19 cellular contexts compared by ENCODE assay signal in the genomic region with DNA sequence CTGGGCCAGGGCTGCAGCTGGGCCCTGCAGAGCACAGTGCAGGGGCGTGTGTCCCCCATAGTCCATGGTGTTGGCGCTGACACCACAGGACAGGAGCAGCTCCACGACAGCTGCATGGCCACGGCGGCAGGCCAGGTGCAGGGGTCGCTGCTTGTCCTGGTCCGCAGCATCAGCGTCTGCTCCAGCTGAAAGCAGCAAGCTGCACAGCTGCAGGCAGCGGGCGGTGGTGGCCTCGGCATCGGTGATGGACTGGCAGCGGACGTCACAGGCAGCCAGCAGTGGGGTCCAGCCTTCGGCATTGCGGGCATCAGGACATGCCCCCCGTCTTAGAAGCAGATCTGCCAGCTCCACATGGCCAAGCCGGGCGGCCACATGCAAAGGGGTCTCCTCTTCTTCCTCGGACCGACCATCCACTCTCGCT. TPM values are rescaled to one million over a fixed set of nuclear protein-coding genes. Genes with fewer than 3 reads are reported as not detected.
DNase-seq lines count a peak whose midpoint lies in the region; FAIRE-seq and TF ChIP-seq lines count a peak whose summit lies in the region.
"Had no signal": no experiment of that assay in that cellular context is flagged by ENCODE, and none has a peak within 500 bp of the region (broad histone marks: within the 10 kb centered on the region; RNA-seq: fewer than 3 reads in every experiment).

No MANE protein-coding gene starts in this region.

- no peak overlapping the region for H3K4ac ChIP-seq in neuronal stem cell (ENCODE audit: low read length)

- no peaks in the 10 kb centered on the region for H3K36me3 Mint-ChIP-seq in chondrocyte (ENCODE audit: low read depth)
- H3K36me3 Mint-ChIP-seq: activated naive CD8-positive, alpha-beta T cell treated with anti-CD3 and anti-CD28 coated beads, Interleukin-2, amount 10 ng/mL, durations not matched to agents 7 days and 5 days; neural progenitor cell; stimulated activated naive B cell treated with anti-CD40 and anti-IgM and Interleukin-4, amounts not matched to agents 10 μg/mL and 1 μg/mL and 100 μg/mL, for 72 hours had no signal

- H2AFZ ChIP-seq in neuronal stem cell (ENCODE audit: low read length) = no peak overlapping the region
- H2AFZ ChIP-seq: neural progenitor cell had no signal

- no peak overlapping the region for H2AK5ac ChIP-seq in neuronal stem cell (ENCODE audit: low read depth, low read length)

- peak overlapping the region; percentile 68 for H3K23ac ChIP-seq in neuronal stem cell (ENCODE audit: low read depth, low read length, poor library complexity)

- H3K79me1 ChIP-seq in neuronal stem cell (ENCODE audit: low read depth, low read length) = no peaks in the 10 kb centered on the region

- peaks cover 37% of the 10 kb centered on the region for H3K27me3 Mint-ChIP-seq in chondrocyte (ENCODE audit: low read depth)

- no peak overlapping the region for H3K4me3 Mint-ChIP-seq in chondrocyte (ENCODE audit: unreplicated experiment)
- H3K4me3 Mint-ChIP-seq: activated CD4-positive, alpha-beta T cell treated with anti-CD3 and anti-CD28 coated beads, Interleukin-2, amount 10 ng/mL, durations not matched to agents 24 days and 14 days; activated naive CD8-positive, alpha-beta T cell treated with anti-CD3 and anti-CD28 coated beads, Interleukin-2, amount 10 ng/mL, durations not matched to agents 7 days and 5 days; neural progenitor cell; stimulated activated naive B cell treated with anti-CD40 and anti-IgM and Interleukin-4, amounts not matched to agents 10 μg/mL and 1 μg/mL and 100 μg/mL, for 72 hours had no signal

- no peak overlapping the region for H2BK12ac ChIP-seq in neuronal stem cell (ENCODE audit: low read length)

- H3K14ac ChIP-seq in neuronal stem cell (ENCODE audit: low read length) = peak overlapping the region; percentile 90

- no peak overlapping the region for H2BK120ac ChIP-seq in neuronal stem cell (ENCODE audit: low read depth, low read length)

- H2BK15ac ChIP-seq in neuronal stem cell (ENCODE audit: low read length) = peak overlapping the region; percentile 72

- no peak overlapping the region for H3K4me2 ChIP-seq in neuronal stem cell (ENCODE audit: insufficient read depth, low read length, poor library complexity, severe bottlenecking)
- H3K4me2 ChIP-seq: neural progenitor cell had no signal

- no peak overlapping the region for H4K91ac ChIP-seq in neuronal stem cell (ENCODE audit: low read depth, low read length, poor library complexity)

- peak; percentile 38 for DNase-seq in H7
- DNase-seq in chondrocyte (ENCODE audit: low spot score) = peak; percentile 92
- no peak for DNase-seq in neuronal stem cell (ENCODE audit: low spot score)
- no peak for DNase-seq in DMS53 treated with DMSO at 0.1 percent for 48 hours (lab: John Stamatoyannopoulos, UW; ENCODE audit: unreplicated experiment)
- DNase-seq in frontal cortex (ENCODE audit: low spot score in 2 of 2) = no peak
- DNase-seq in NCI-H2029 treated with DMSO at 0.1 percent for 48 hours (lab: John Stamatoyannopoulos, UW) = no peak
- DNase-seq: activated CD4-positive, alpha-beta T cell treated with anti-CD3 and anti-CD28 coated beads, Interleukin-2, amount 10 ng/mL, durations not matched to agents 24 days and 14 days; activated naive CD8-positive, alpha-beta T cell treated with anti-CD3 and anti-CD28 coated beads, Interleukin-2, amount 10 ng/mL, durations not matched to agents 7 days and 5 days; foreskin fibroblast; NCI-H1105; NCI-H446 treated with DMSO at 0.1 percent for 48 hours; stimulated activated naive B cell treated with anti-CD40 and anti-IgM and Interleukin-4, amounts not matched to agents 10 μg/mL and 1 μg/mL and 100 μg/mL, for 72 hours; T-helper 1 cell had no signal

- peak overlapping the region; percentile 40 for H3K18ac ChIP-seq in neuronal stem cell (ENCODE audit: low read length)

- H3K9me3 Mint-ChIP-seq in chondrocyte (ENCODE audit: low read depth) = no peaks in the 10 kb centered on the region
- H3K9me3 Mint-ChIP-seq: activated CD4-positive, alpha-beta T cell treated with anti-CD3 and anti-CD28 coated beads, Interleukin-2, amount 10 ng/mL, durations not matched to agents 24 days and 14 days; activated naive CD8-positive, alpha-beta T cell treated with anti-CD3 and anti-CD28 coated beads, Interleukin-2, amount 10 ng/mL, durations not matched to agents 7 days and 5 days; stimulated activated naive B cell treated with anti-CD40 and anti-IgM and Interleukin-4, amounts not matched to agents 10 μg/mL and 1 μg/mL and 100 μg/mL, for 72 hours had no signal

- H3K4me1 Mint-ChIP-seq in chondrocyte (ENCODE audit: low read depth) = no peaks in the 10 kb centered on the region
- H3K4me1 Mint-ChIP-seq: activated CD4-positive, alpha-beta T cell treated with anti-CD3 and anti-CD28 coated beads, Interleukin-2, amount 10 ng/mL, durations not matched to agents 24 days and 14 days; activated naive CD8-positive, alpha-beta T cell treated with anti-CD3 and anti-CD28 coated beads, Interleukin-2, amount 10 ng/mL, durations not matched to agents 7 days and 5 days; neural progenitor cell; stimulated activated naive B cell treated with anti-CD40 and anti-IgM and Interleukin-4, amounts not matched to agents 10 μg/mL and 1 μg/mL and 100 μg/mL, for 72 hours had no signal

- no peak overlapping the region for H3K27ac Mint-ChIP-seq in chondrocyte (ENCODE audit: unreplicated experiment)
- H3K27ac Mint-ChIP-seq: activated CD4-positive, alpha-beta T cell treated with anti-CD3 and anti-CD28 coated beads, Interleukin-2, amount 10 ng/mL, durations not matched to agents 24 days and 14 days; activated naive CD8-positive, alpha-beta T cell treated with anti-CD3 and anti-CD28 coated beads, Interleukin-2, amount 10 ng/mL, durations not matched to agents 7 days and 5 days; neural progenitor cell; stimulated activated naive B cell treated with anti-CD40 and anti-IgM and Interleukin-4, amounts not matched to agents 10 μg/mL and 1 μg/mL and 100 μg/mL, for 72 hours had no signal

- H3K9me3 ChIP-seq in neuronal stem cell (replicated peaks in 1 of 2; ENCODE audit: control insufficient read depth in 2 of 2, insufficient read depth in 1 of 2, low read depth in 1 of 2, low read length in 2 of 2) = no peaks in the 10 kb centered on the region
- H3K9me3 ChIP-seq: psoas muscle had no signal

- H3K27me3 ChIP-seq in H7 (ENCODE audit: control insufficient read depth, insufficient read depth, low read length) (peaks cover 2% of the 10 kb centered on the region), neuronal stem cell (ENCODE audit: control insufficient read depth in 3 of 3, insufficient read depth in 3 of 3, low read depth in 1 of 3, low read length in 3 of 3) (peaks cover 0 to 45% (median 6%) of the 10 kb centered on the region in 3 experiments)

- H3K9ac ChIP-seq in neuronal stem cell (ENCODE audit: low read depth, low read length, poor library complexity) = peak overlapping the region; percentile 38
- H3K9ac ChIP-seq: neural progenitor cell had no signal

- WGBS in neuronal stem cell (ENCODE audit: extremely low coverage in 2 of 2, insufficient read length in 2 of 2, insufficient replicate concordance in 1 of 2), 2 donors = no CpG with 5 or more reads among the region's 22 CpGs

- no peak overlapping the region for H4K8ac ChIP-seq in neuronal stem cell (ENCODE audit: low read depth, low read length)

- H3K4me1 ChIP-seq in neuronal stem cell (ENCODE audit: control insufficient read depth in 2 of 2, insufficient read depth in 1 of 2, low read depth in 1 of 2, low read length in 2 of 2) = peaks cover 0 to 3% of the 10 kb centered on the region in 2 donors
- H3K4me1 ChIP-seq: neural progenitor cell had no signal

- H3K27ac ChIP-seq in neuronal stem cell (replicated peaks; ENCODE audit: low read length) = no peak overlapping the region
- H3K27ac ChIP-seq: neural progenitor cell had no signal

- no peaks in the 10 kb centered on the region for H3K36me3 ChIP-seq in H7 (replicated peaks; ENCODE audit: control insufficient read depth, insufficient read depth, low read length)
- H3K36me3 ChIP-seq in neuronal stem cell (replicated peaks in 1 of 2; ENCODE audit: control insufficient read depth in 2 of 2, insufficient read depth in 2 of 2, low read length in 2 of 2) = no peaks in the 10 kb centered on the region
- H3K36me3 ChIP-seq: neural progenitor cell had no signal

- H3K4me3 ChIP-seq in H7 (ENCODE audit: insufficient read depth, low read depth, low read length) = no peak overlapping the region
- no peak overlapping the region for H3K4me3 ChIP-seq in neuronal stem cell (ENCODE audit: low read length in 2 of 2)
- H3K4me3 ChIP-seq: lung, neural progenitor cell, psoas muscle had no signal

- FAIRE-seq in frontal cortex (lab: Jason Lieb, UNC) = no peak
- FAIRE-seq: GM18507 had no signal

- no peak overlapping the region for H2BK5ac ChIP-seq in neuronal stem cell (ENCODE audit: low read length)

- TF ChIP-seq CTCF in chondrocyte (IDR thresholded peaks at IDR 0.05) = no peak

RNA-seq across cellular contexts. Expression of a gene that starts 6.0 kb away (rescaled TPM):
- not detected in 2 replicates for total RNA-seq in H7 (2014; rRNA removed; shearing (Covaris generic))
- total RNA-seq in chondrocyte = not detected in 3 replicates
- polyA plus RNA-seq in neuronal stem cell (2013, experiment 1 of 2) = not detected
- polyA plus RNA-seq in neuronal stem cell (2013, experiment 2 of 2) = not detected
- total RNA-seq in frontal cortex = not detected
- total RNA-seq: activated CD4-positive, alpha-beta T cell treated with anti-CD3 and anti-CD28 coated beads, Interleukin-2, amount 10 ng/mL, durations not matched to agents 24 days and 14 days; activated naive CD8-positive, alpha-beta T cell treated with anti-CD3 and anti-CD28 coated beads, Interleukin-2, amount 10 ng/mL, durations not matched to agents 7 days and 5 days; epithelial cell of proximal tubule; H4; lung had no signal
- polyA plus RNA-seq: lung had no signal

RNA-seq across cellular contexts. Expression of a gene that starts 13.5 kb away (rescaled TPM):
- 0.62 TPM in 1 of 2 replicates, not detected in the other for total RNA-seq in H7 (2014; rRNA removed; shearing (Covaris generic))
- total RNA-seq in chondrocyte (not detected in 3 replicates), frontal cortex (0.41 TPM)
- 0.10 TPM for polyA plus RNA-seq in neuronal stem cell (2013, experiment 1 of 2)
- polyA plus RNA-seq in neuronal stem cell (2013, experiment 2 of 2) = 0.07 TPM
- total RNA-seq: activated CD4-positive, alpha-beta T cell treated with anti-CD3 and anti-CD28 coated beads, Interleukin-2, amount 10 ng/mL, durations not matched to agents 24 days and 14 days; activated naive CD8-positive, alpha-beta T cell treated with anti-CD3 and anti-CD28 coated beads, Interleukin-2, amount 10 ng/mL, durations not matched to agents 7 days and 5 days; epithelial cell of proximal tubule; H4; lung had no signal
- polyA plus RNA-seq: lung had no signal

RNA-seq across cellular contexts. Expression of a gene that starts 29.3 kb away (rescaled TPM):
- total RNA-seq in H7 (2014; rRNA removed; shearing (Covaris generic)) = 0.74 TPM in 1 of 2 replicates, not detected in the other
- total RNA-seq in chondrocyte (not detected in 3 replicates), frontal cortex (not detected)
- not detected for polyA plus RNA-seq in neuronal stem cell (2013, experiment 1 of 2)
- not detected for polyA plus RNA-seq in neuronal stem cell (2013, experiment 2 of 2)
- total RNA-seq: activated CD4-positive, alpha-beta T cell treated with anti-CD3 and anti-CD28 coated beads, Interleukin-2, amount 10 ng/mL, durations not matched to agents 24 days and 14 days; epithelial cell of proximal tubule had no signal
- polyA plus RNA-seq: lung, psoas muscle had no signal

RNA-seq across cellular contexts. Expression of a gene that starts 46.0 kb away (rescaled TPM):
- total RNA-seq in H7 (2014; rRNA removed; shearing (Covaris generic)) = 47.3 and 48.5 TPM in 2 replicates
- total RNA-seq in chondrocyte (35.8 to 42.2 TPM (median 37.7 TPM) in 3 replicates), frontal cortex (38.3 TPM)
- 19.4 TPM for polyA plus RNA-seq in neuronal stem cell (2013, experiment 1 of 2)
- polyA plus RNA-seq in neuronal stem cell (2013, experiment 2 of 2) = 19.4 TPM

RNA-seq across cellular contexts. Expression of a gene that starts 51.3 kb away (rescaled TPM):
- total RNA-seq in H7 (2014; rRNA removed; shearing (Covaris generic)) = 24.7 and 25.0 TPM in 2 replicates
- total RNA-seq in chondrocyte (98.3 to 135 TPM (median 101 TPM) in 3 replicates), frontal cortex (18.3 TPM)
- polyA plus RNA-seq in neuronal stem cell (2013, experiment 1 of 2) = 8.2 TPM
- 8.7 TPM for polyA plus RNA-seq in neuronal stem cell (2013, experiment 2 of 2)

Comparison
In these comparisons a context has a peak if more than half of its experiments do, and no peak if none do; other contexts are left out.
1. DNase-seq: peak in H7 (single experiment) and chondrocyte (single experiment); none in neuronal stem cell (single experiment), DMS53 treated with DMSO at 0.1 percent for 48 hours (single experiment), frontal cortex (0 of 2) and NCI-H2029 treated with DMSO at 0.1 percent for 48 hours (single experiment).